14 cellular contexts compared by ENCODE assay signal in genomic region chr10:70093335-70093944, GRCh38. TPM values are rescaled to one million over a fixed set of nuclear protein-coding genes. Genes with fewer than 3 reads are reported as not detected.
DNase-seq lines count a peak whose midpoint lies in the region; ATAC-seq and TF ChIP-seq lines count a peak whose summit lies in the region.
"Had no signal": no experiment of that assay in that cellular context is flagged by ENCODE, and none has a peak within 500 bp of the region (broad histone marks: within the 10 kb centered on the region; RNA-seq: fewer than 3 reads in every experiment).

No MANE protein-coding gene starts in this region.

- peaks cover 14% of the 10 kb centered on the region for H3K4me1 ChIP-seq in effector memory CD4-positive, alpha-beta T cell (ENCODE audit: control insufficient read depth, insufficient read depth, low read length, poor library complexity, severe bottlenecking)
- peaks cover 4% of the 10 kb centered on the region for H3K4me1 ChIP-seq in endodermal cell (ENCODE audit: control insufficient read depth, insufficient read depth, low read length)
- H3K4me1 ChIP-seq: parathyroid adenoma, suprapubic skin had no signal

- no peak for TF ChIP-seq CTCF in endodermal cell (conservative IDR thresholded peaks at IDR 0.05)

- H3K4me3 Mint-ChIP-seq in activated CD8-positive, alpha-beta T cell treated with anti-CD3 and anti-CD28 coated beads, Interleukin-2, amount 10 ng/mL, durations not matched to agents 7 days and 5 days = peak overlapping the region; percentile 78
- H3K4me3 Mint-ChIP-seq in endodermal cell = no peak overlapping the region

- CTCF ChIA-PET in activated CD8-positive, alpha-beta T cell treated with anti-CD3 and anti-CD28 coated beads, Interleukin-2, amount 10 ng/mL, durations not matched to agents 7 days and 5 days (lab: Charles Lee) = interaction anchor here (0.5 to 7.6 kb wide), 13 partner anchors 9 to 311 kb away, joined by 3 to 105 read pairs (median 4); partner anchors contain the start of gene TYSND1

- peak; percentile 80 for ATAC-seq in activated CD8-positive, alpha-beta T cell treated with anti-CD3 and anti-CD28 coated beads, Interleukin-2, amount 10 ng/mL, durations not matched to agents 7 days and 5 days
- ATAC-seq in stimulated activated naive CD8-positive, alpha-beta T cell treated with anti-CD3 and anti-CD28 coated beads, Interleukin-15, Interleukin-2, amounts not matched to agents 100 U/mL and 50 U/mL, for 24 hours = peak; percentile 86
- ATAC-seq in HG03045 (IDR thresholded peaks at IDR 0.05; ENCODE audit: unreplicated experiment) = no peak
- ATAC-seq in HG03460 (IDR thresholded peaks at IDR 0.05; ENCODE audit: unreplicated experiment) = no peak

- peaks cover 46% of the 10 kb centered on the region for H3K4me1 Mint-ChIP-seq in activated CD8-positive, alpha-beta T cell treated with anti-CD3 and anti-CD28 coated beads, Interleukin-2, amount 10 ng/mL, durations not matched to agents 7 days and 5 days (ENCODE audit: low read depth)
- no peaks in the 10 kb centered on the region for H3K4me1 Mint-ChIP-seq in endodermal cell

- no peak overlapping the region for H3K9ac ChIP-seq in endodermal cell (ENCODE audit: extremely low read depth, low read length, poor library complexity, severe bottlenecking)
- H3K9ac ChIP-seq: parathyroid adenoma had no signal

- no peaks in the 10 kb centered on the region for H3K9me3 Mint-ChIP-seq in activated CD8-positive, alpha-beta T cell treated with anti-CD3 and anti-CD28 coated beads, Interleukin-2, amount 10 ng/mL, durations not matched to agents 7 days and 5 days (ENCODE audit: insufficient read depth)
- no peaks in the 10 kb centered on the region for H3K9me3 Mint-ChIP-seq in endodermal cell

- DNase-seq in stimulated activated CD4-positive, alpha-beta T cell treated with anti-CD3 and anti-CD28 coated beads, Interleukin-15, amount 100 ng/mL, for 24 hours = peak; percentile 27
- no peak for DNase-seq in stimulated activated CD4-positive, alpha-beta T cell treated with anti-CD3 and anti-CD28 coated beads, Interleukin-4, amount 100 ng/mL, for 1 hour
- DNase-seq in activated CD8-positive, alpha-beta T cell treated with anti-CD3 and anti-CD28 coated beads, Interleukin-2, amount 10 ng/mL, durations not matched to agents 7 days and 5 days = peak; percentile 63
- no peak for DNase-seq in effector memory CD4-positive, alpha-beta T cell
- DNase-seq in stimulated activated naive CD8-positive, alpha-beta T cell treated with anti-CD3 and anti-CD28 coated beads, Interleukin-15, Interleukin-2, amounts not matched to agents 100 U/mL and 50 U/mL, for 24 hours = peak; percentile 25
- DNase-seq in endodermal cell = no peak
- DNase-seq: left cardiac atrium, NCI-H2107, NCI-H774, WERI-Rb-1 had no signal

- peak overlapping the region; percentile 23 for H3K27ac ChIP-seq in effector memory CD4-positive, alpha-beta T cell (ENCODE audit: insufficient read depth, low read length, poor library complexity, severe bottlenecking)
- no peak overlapping the region for H3K27ac ChIP-seq in endodermal cell (ENCODE audit: low read depth, low read length)
- H3K27ac ChIP-seq: parathyroid adenoma, suprapubic skin, WERI-Rb-1 had no signal

- peaks cover 23% of the 10 kb centered on the region for H3K36me3 Mint-ChIP-seq in activated CD8-positive, alpha-beta T cell treated with anti-CD3 and anti-CD28 coated beads, Interleukin-2, amount 10 ng/mL, durations not matched to agents 7 days and 5 days (ENCODE audit: low read depth)
- H3K36me3 Mint-ChIP-seq in endodermal cell (ENCODE audit: low read depth) = peaks cover 83% of the 10 kb centered on the region

- no peaks in the 10 kb centered on the region for H3K9me3 ChIP-seq in effector memory CD4-positive, alpha-beta T cell (ENCODE audit: control insufficient read depth, low read length)
- no peaks in the 10 kb centered on the region for H3K9me3 ChIP-seq in endodermal cell (ENCODE audit: control insufficient read depth, low read length)
- H3K9me3 ChIP-seq: suprapubic skin had no signal

- H3K27ac Mint-ChIP-seq in activated CD8-positive, alpha-beta T cell treated with anti-CD3 and anti-CD28 coated beads, Interleukin-2, amount 10 ng/mL, durations not matched to agents 7 days and 5 days = peak overlapping the region; percentile 86
- H3K27ac Mint-ChIP-seq in endodermal cell = no peak overlapping the region

- H3K4me3 ChIP-seq in effector memory CD4-positive, alpha-beta T cell (ENCODE audit: insufficient read depth, low read depth, low read length, poor library complexity, severe bottlenecking) = peak overlapping the region; percentile 39
- no peak overlapping the region for H3K4me3 ChIP-seq in endodermal cell (ENCODE audit: low read length)
- H3K4me3 ChIP-seq: suprapubic skin had no signal

- H3K27me3 Mint-ChIP-seq in activated CD8-positive, alpha-beta T cell treated with anti-CD3 and anti-CD28 coated beads, Interleukin-2, amount 10 ng/mL, durations not matched to agents 7 days and 5 days (ENCODE audit: low read depth) = no peaks in the 10 kb centered on the region
- H3K27me3 Mint-ChIP-seq in endodermal cell (ENCODE audit: insufficient read depth) = no peaks in the 10 kb centered on the region

- 97 to 99% methylated on average over 9 of the region's 9 CpGs for WGBS in endodermal cell (ENCODE audit: insufficient coverage in 1 of 2, insufficient read length in 1 of 2), 2 experiments

- no peaks in the 10 kb centered on the region for H3K27me3 ChIP-seq in effector memory CD4-positive, alpha-beta T cell (replicated peaks; ENCODE audit: control insufficient read depth, insufficient read depth, low read length, poor library complexity, severe bottlenecking)
- H3K27me3 ChIP-seq in endodermal cell (ENCODE audit: control insufficient read depth, insufficient read depth, low read length, poor library complexity, severe bottlenecking) = no peaks in the 10 kb centered on the region
- H3K27me3 ChIP-seq: suprapubic skin had no signal

- peaks cover 9% of the 10 kb centered on the region for H3K36me3 ChIP-seq in effector memory CD4-positive, alpha-beta T cell (ENCODE audit: control insufficient read depth, insufficient read depth, low read length)
- H3K36me3 ChIP-seq in endodermal cell (ENCODE audit: control insufficient read depth, insufficient read depth, low read length) = peaks cover 86% of the 10 kb centered on the region

- POLR2A ChIA-PET in activated CD8-positive, alpha-beta T cell treated with anti-CD3 and anti-CD28 coated beads, Interleukin-2, amount 10 ng/mL, durations not matched to agents 7 days and 5 days (lab: Charles Lee) = interaction anchor here (0.5 to 2.8 kb wide), 10 partner anchors 11 to 1751 kb away, joined by 3 to 22 read pairs (median 4); partner anchors contain the start of genes AIFM2, PPA1, SAR1A and TYSND1

RNA-seq across cellular contexts. Expression of gene AIFM2, which starts 39.2 kb away (rescaled TPM):
- total RNA-seq in activated CD8-positive, alpha-beta T cell treated with anti-CD3 and anti-CD28 coated beads, Interleukin-2, amount 10 ng/mL, durations not matched to agents 7 days and 5 days = 1 to 10 TPM; 7.2 to 7.5 TPM
- total RNA-seq in endodermal cell = 1 to 10 TPM; 7.1 to 7.6 TPM
- polyA plus RNA-seq in endodermal cell (2013, experiment 1 of 2) = 0.85 TPM
- 1.2 TPM for polyA plus RNA-seq in endodermal cell (2013, experiment 2 of 2)

RNA-seq across cellular contexts. Expression of gene MACROH2A2, which starts 40.8 kb away (rescaled TPM):
- total RNA-seq in activated CD8-positive, alpha-beta T cell treated with anti-CD3 and anti-CD28 coated beads, Interleukin-2, amount 10 ng/mL, durations not matched to agents 7 days and 5 days = 1 to 10 TPM; 6.2 to 7.4 TPM
- total RNA-seq in endodermal cell = 100 to 1,000 TPM; 177 to 187 TPM
- 171 TPM for polyA plus RNA-seq in endodermal cell (2013, experiment 1 of 2)
- polyA plus RNA-seq in endodermal cell (2013, experiment 2 of 2) = 163 TPM

RNA-seq across cellular contexts. Expression of gene TYSND1, which starts 53.1 kb away (rescaled TPM):
- 10 to 100 TPM; 12.0 to 13.4 TPM for total RNA-seq in activated CD8-positive, alpha-beta T cell treated with anti-CD3 and anti-CD28 coated beads, Interleukin-2, amount 10 ng/mL, durations not matched to agents 7 days and 5 days
- 10 to 100 TPM; 13.1 to 13.6 TPM for total RNA-seq in endodermal cell
- 6.7 TPM for polyA plus RNA-seq in endodermal cell (2013, experiment 1 of 2)
- polyA plus RNA-seq in endodermal cell (2013, experiment 2 of 2) = 6.8 TPM

Comparison
In these comparisons a context has a peak if more than half of its experiments do, and no peak if none do; other contexts are left out.
1. DNase-seq: peak in stimulated activated CD4-positive, alpha-beta T cell treated with anti-CD3 and anti-CD28 coated beads, Interleukin-15, amount 100 ng/mL, for 24 hours (single experiment), activated CD8-positive, alpha-beta T cell treated with anti-CD3 and anti-CD28 coated beads, Interleukin-2, amount 10 ng/mL, durations not matched to agents 7 days and 5 days (single experiment) and stimulated activated naive CD8-positive, alpha-beta T cell treated with anti-CD3 and anti-CD28 coated beads, Interleukin-15, Interleukin-2, amounts not matched to agents 100 U/mL and 50 U/mL, for 24 hours (single experiment); none in stimulated activated CD4-positive, alpha-beta T cell treated with anti-CD3 and anti-CD28 coated beads, Interleukin-4, amount 100 ng/mL, for 1 hour (single experiment), effector memory CD4-positive, alpha-beta T cell (0 of 3) and endodermal cell (single experiment).
2. ATAC-seq: peak in activated CD8-positive, alpha-beta T cell treated with anti-CD3 and anti-CD28 coated beads, Interleukin-2, amount 10 ng/mL, durations not matched to agents 7 days and 5 days (single experiment) and stimulated activated naive CD8-positive, alpha-beta T cell treated with anti-CD3 and anti-CD28 coated beads, Interleukin-15, Interleukin-2, amounts not matched to agents 100 U/mL and 50 U/mL, for 24 hours (single experiment); none in HG03045 (single experiment) and HG03460 (single experiment).
3. RNA of gene MACROH2A2, which starts 40.8 kb away (total RNA-seq): 177 to 187 TPM in endodermal cell; 6.2 to 7.4 TPM in activated CD8-positive, alpha-beta T cell treated with anti-CD3 and anti-CD28 coated beads, Interleukin-2, amount 10 ng/mL, durations not matched to agents 7 days and 5 days; every median in the first group is over 10 times any median in the second.